In the genomic region with DNA sequence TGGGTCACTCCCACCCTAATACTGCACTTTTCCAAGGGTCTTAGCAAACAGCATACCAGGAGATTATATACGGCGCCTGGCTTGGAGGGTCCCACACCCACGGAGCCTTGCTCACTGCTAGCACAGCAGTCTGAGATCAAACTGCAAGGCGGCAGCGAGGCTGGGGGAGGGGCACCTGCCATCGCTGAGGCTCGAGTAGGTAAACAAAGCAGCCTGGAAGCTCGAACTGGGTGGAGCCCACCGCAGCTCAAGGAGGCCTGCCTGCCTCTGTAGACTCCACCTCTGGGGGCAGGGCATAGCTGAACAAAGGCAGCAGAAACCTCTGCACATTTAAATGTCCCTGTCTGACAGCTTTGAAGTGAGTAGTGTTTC, we compare ENCODE assay signal across 4 cellular contexts. TPM values are rescaled to one million over a fixed set of nuclear protein-coding genes. Genes with fewer than 3 reads are reported as not detected.
"Had no signal": no experiment of that assay in that cellular context is flagged by ENCODE, and none has a peak within 500 bp of the region (broad histone marks: within the 10 kb centered on the region; RNA-seq: fewer than 3 reads in every experiment).

No MANE protein-coding gene starts in this region.

RNA-seq across cellular contexts. Expression of gene CADPS2, which starts 51.7 kb away (rescaled TPM):
- total RNA-seq: activated B cell treated with CpG ODN at 0.5 μM for 24 hours; activated CD4-positive, alpha-beta T cell treated with anti-CD3 and anti-CD28 coated beads, Interleukin-2, amount 10 ng/mL, durations not matched to agents 24 days and 14 days; activated T-helper 1 cell treated with anti-CD3 and anti-CD28 coated beads, Interleukin-12 subunit alpha, Interleukin-12 subunit beta, Interleukin-2, Interleukin-4 antibody, amounts not matched to agents 30 ng/mL and 10 ng/mL and 1 ng/mL, durations not matched to agents 14 hours and 24 hours and 36 hours; T-helper 1 cell treated with Interleukin-12 subunit alpha and Interleukin-12 subunit beta and Interleukin-4 antibody, amounts not matched to agents 30 ng/mL and 1 ng/mL, for 36 hours had no signal
